ENCODE assay signal across 5 cellular contexts in genomic region chr11:49206999-49207398, GRCh38. TPM values are rescaled to one million over a fixed set of nuclear protein-coding genes. Genes with fewer than 3 reads are reported as not detected.
"Had no signal": no experiment of that assay in that cellular context is flagged by ENCODE, and none has a peak within 500 bp of the region (broad histone marks: within the 10 kb centered on the region; RNA-seq: fewer than 3 reads in every experiment).

No MANE protein-coding gene starts in this region.

RNA-seq across cellular contexts. Expression of gene FOLH1, which starts 1.4 kb away (rescaled TPM):
- total RNA-seq: epithelial cell of proximal tubule; mesothelial cell of epicardium; naive thymus-derived CD4-positive, alpha-beta T cell had no signal
- polyA plus RNA-seq: fibroblast of lung; immature natural killer cell; naive thymus-derived CD4-positive, alpha-beta T cell had no signal
